23 cellular contexts compared by ENCODE assay signal in the genomic region with DNA sequence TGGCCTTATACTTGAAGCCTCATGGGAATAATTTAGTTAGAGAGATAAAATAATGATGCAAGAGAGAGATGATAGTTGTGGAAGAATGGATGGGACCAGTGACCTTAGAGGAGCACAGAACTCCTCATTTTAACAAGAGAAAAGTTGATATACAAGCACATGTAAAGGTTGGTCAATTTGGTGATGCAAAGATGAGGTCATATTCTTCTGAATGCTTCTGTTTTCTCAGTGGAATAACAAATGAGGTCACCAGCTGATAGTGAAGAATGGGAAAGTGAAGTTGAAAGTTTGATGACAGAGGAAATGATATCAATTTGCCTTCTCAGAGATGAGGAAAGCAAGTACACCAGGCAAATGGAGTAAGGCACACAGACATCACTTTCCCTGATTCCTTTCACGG.
DNase-seq lines count a peak whose midpoint lies in the region; ATAC-seq and TF ChIP-seq lines count a peak whose summit lies in the region.
"Had no signal": no experiment of that assay in that cellular context is flagged by ENCODE, and none has a peak within 500 bp of the region (broad histone marks: within the 10 kb centered on the region; RNA-seq: fewer than 3 reads in every experiment).

No MANE protein-coding gene starts in this region.

- peaks cover 13% of the 10 kb centered on the region for H3K9me3 Mint-ChIP-seq in natural killer cell treated with Interleukin-12 subunit alpha and Interleukin-12 subunit beta and Interleukin-15 and Interleukin-18, amount 100 ng/mL, for 72 hours
- H3K9me3 Mint-ChIP-seq: T-helper 1 cell treated with Interleukin-12 subunit alpha and Interleukin-12 subunit beta and Interleukin-4 antibody, amounts not matched to agents 30 μg/mL and 1 μg/mL, for 36 hours had no signal

- H3K27me3 Mint-ChIP-seq in natural killer cell treated with Interleukin-12 subunit alpha and Interleukin-12 subunit beta and Interleukin-15 and Interleukin-18, amount 100 ng/mL, for 72 hours = peaks cover 6 to 34% of the 10 kb centered on the region in 2 donors

- peak overlapping the region; percentile 11 for H3K9ac ChIP-seq in mesenchymal stem cell (ENCODE audit: low read length)

- no peak overlapping the region for H2BK15ac ChIP-seq in mesenchymal stem cell (ENCODE audit: low read depth, poor library complexity, severe bottlenecking)

- no peak overlapping the region for H4K8ac ChIP-seq in mesenchymal stem cell (ENCODE audit: low read length)

- H4K91ac ChIP-seq in mesenchymal stem cell (ENCODE audit: low read length) = no peak overlapping the region

- H3K18ac ChIP-seq in mesenchymal stem cell (ENCODE audit: low read depth in 1 of 2, low read length in 2 of 2) = no peak overlapping the region

- H3K27ac Mint-ChIP-seq in natural killer cell treated with Interleukin-12 subunit alpha and Interleukin-12 subunit beta and Interleukin-15 and Interleukin-18, amount 100 ng/mL, for 72 hours = no peak overlapping the region
- H3K27ac Mint-ChIP-seq: activated CD4-positive, alpha-beta T cell treated with anti-CD3 and anti-CD28 coated beads for 36 hours; naive B cell; T-helper 1 cell treated with Interleukin-12 subunit alpha and Interleukin-12 subunit beta and Interleukin-4 antibody, amounts not matched to agents 30 μg/mL and 1 μg/mL, for 36 hours had no signal

- H3K79me1 ChIP-seq in mesenchymal stem cell (replicated peaks; ENCODE audit: low read length, poor library complexity, severe bottlenecking) = no peaks in the 10 kb centered on the region

- no peak overlapping the region for H2AK5ac ChIP-seq in mesenchymal stem cell (ENCODE audit: low read length, severe bottlenecking)

- H3K27me3 ChIP-seq in mesenchymal stem cell (ENCODE audit: control insufficient read depth in 1 of 2, insufficient read depth in 1 of 2, low read length in 2 of 2) = no peaks in the 10 kb centered on the region
- H3K27me3 ChIP-seq: upper lobe of left lung had no signal

- H3K36me3 ChIP-seq in mesenchymal stem cell (ENCODE audit: control insufficient read depth in 1 of 2, insufficient read depth in 2 of 2, low read depth in 1 of 2, low read length in 2 of 2) = no peaks in the 10 kb centered on the region
- H3K36me3 ChIP-seq: upper lobe of left lung had no signal

- H3K4me2 ChIP-seq in mesenchymal stem cell (ENCODE audit: low read length, poor library complexity, severe bottlenecking) = no peak overlapping the region

- no peak overlapping the region for H2BK12ac ChIP-seq in mesenchymal stem cell (ENCODE audit: low read length in 2 of 2)

- no peaks in the 10 kb centered on the region for H3K4me1 ChIP-seq in mesenchymal stem cell (ENCODE audit: control insufficient read depth, insufficient read depth, low read depth, low read length)
- H3K4me1 ChIP-seq: upper lobe of left lung had no signal

- TF ChIP-seq POLR2A in lower leg skin (IDR thresholded peaks at IDR 0.05) = no peak

- H3K4me1 Mint-ChIP-seq in natural killer cell treated with Interleukin-12 subunit alpha and Interleukin-12 subunit beta and Interleukin-15 and Interleukin-18, amount 100 ng/mL, for 72 hours (ENCODE audit: low read depth in 2 of 2) = no peaks in the 10 kb centered on the region
- H3K4me1 Mint-ChIP-seq: activated CD4-positive, alpha-beta T cell treated with anti-CD3 and anti-CD28 coated beads for 36 hours had no signal

- no peak for ATAC-seq in natural killer cell treated with Interleukin-12 subunit alpha and Interleukin-12 subunit beta and Interleukin-15 and Interleukin-18, amount 100 ng/mL, for 72 hours
- ATAC-seq in HG02884 (IDR thresholded peaks at IDR 0.05; ENCODE audit: unreplicated experiment) (no peak), GM18861 (IDR thresholded peaks at IDR 0.05; ENCODE audit: unreplicated experiment) (no peak)
- ATAC-seq: activated CD4-positive, alpha-beta T cell treated with anti-CD3 and anti-CD28 coated beads for 36 hours; activated T-cell treated with anti-CD3 and anti-CD28 coated beads, Interleukin-2, amount 50 U/mL, for 4 hours; HCT116; Panc1 had no signal

- no peak overlapping the region for H3K4me3 Mint-ChIP-seq in natural killer cell treated with Interleukin-12 subunit alpha and Interleukin-12 subunit beta and Interleukin-15 and Interleukin-18, amount 100 ng/mL, for 72 hours
- H3K4me3 Mint-ChIP-seq: activated CD4-positive, alpha-beta T cell treated with anti-CD3 and anti-CD28 coated beads for 36 hours; activated T-cell treated with anti-CD3 and anti-CD28 coated beads, Interleukin-2, amount 50 U/mL, for 4 hours; naive B cell; T-helper 1 cell treated with Interleukin-12 subunit alpha and Interleukin-12 subunit beta and Interleukin-4 antibody, amounts not matched to agents 30 μg/mL and 1 μg/mL, for 36 hours had no signal

- no peak overlapping the region for H3K27ac ChIP-seq in mesenchymal stem cell (ENCODE audit: low read length, poor library complexity, severe bottlenecking)
- H3K27ac ChIP-seq: epithelial cell of prostate, upper lobe of left lung had no signal

- H3K14ac ChIP-seq in mesenchymal stem cell (ENCODE audit: low read length in 2 of 2) = no peak overlapping the region

- WGBS in mesenchymal stem cell = no CpG with 5 or more reads among the region's 1 CpG
- WGBS in lower leg skin, 2 donors = 83 to 95% methylated on average over 1 of the region's 1 CpG

- H2BK120ac ChIP-seq in mesenchymal stem cell (ENCODE audit: low read depth, low read length) = no peak overlapping the region

- H3K4ac ChIP-seq in mesenchymal stem cell (ENCODE audit: low read depth in 1 of 2, low read length in 2 of 2) = no peak overlapping the region

- DNase-seq in EL (peak; percentile 18), NCI-H226 (peak; percentile 27), fibroblast of peridontal ligament (ENCODE audit: extremely low read depth) (peak; percentile 58), mesenchymal stem cell (peak; percentile 6), lower leg skin (ENCODE audit: low spot score in 2 of 2) (no peak)
- no peak for DNase-seq in natural killer cell treated with Interleukin-12 subunit alpha and Interleukin-12 subunit beta and Interleukin-15 and Interleukin-18, amount 100 ng/mL, for 72 hours (ENCODE audit: low spot score)
- DNase-seq: activated CD4-positive, alpha-beta T cell treated with anti-CD3 and anti-CD28 coated beads for 36 hours; activated naive CD4-positive, alpha-beta T cell; activated T-cell treated with anti-CD3 and anti-CD28 coated beads, Interleukin-2, amount 50 U/mL, for 4 hours; amniotic stem cell; caudate nucleus; kidney; mesendoderm; naive B cell; NCI-H2081; NCI-H446; upper lobe of left lung had no signal

- H3K36me3 Mint-ChIP-seq in natural killer cell treated with Interleukin-12 subunit alpha and Interleukin-12 subunit beta and Interleukin-15 and Interleukin-18, amount 100 ng/mL, for 72 hours = no peaks in the 10 kb centered on the region

- no peak overlapping the region for H2AFZ ChIP-seq in mesenchymal stem cell (ENCODE audit: low read depth, low read length)

- no peak overlapping the region for H2BK5ac ChIP-seq in mesenchymal stem cell (ENCODE audit: low read depth, low read length, poor library complexity, severe bottlenecking)

- no peaks in the 10 kb centered on the region for H3K9me3 ChIP-seq in mesenchymal stem cell (ENCODE audit: control insufficient read depth, low read length)
- H3K9me3 ChIP-seq: upper lobe of left lung had no signal

- intact Hi-C loops in lower leg skin (cut with DNase I; ENCODE audit: low total_unique reads) = no loop called here

- no peak overlapping the region for H3K23ac ChIP-seq in mesenchymal stem cell (ENCODE audit: low read length in 2 of 2)

- no peak overlapping the region for H3K4me3 ChIP-seq in mesenchymal stem cell (ENCODE audit: insufficient read depth in 1 of 2, low read depth in 1 of 2, low read length in 2 of 2)
- H3K4me3 ChIP-seq in lower leg skin (ENCODE audit: low read depth, poor library complexity, severe bottlenecking) = no peak overlapping the region
- H3K4me3 ChIP-seq: upper lobe of left lung had no signal

- no peak for TF ChIP-seq CTCF in lower leg skin (IDR thresholded peaks at IDR 0.05)

Comparison
In these comparisons a context has a peak if more than half of its experiments do, and no peak if none do; other contexts are left out.
1. DNase-seq: peak in EL (single experiment), NCI-H226 (single experiment), fibroblast of peridontal ligament (single experiment) and mesenchymal stem cell (single experiment); none in natural killer cell treated with Interleukin-12 subunit alpha and Interleukin-12 subunit beta and Interleukin-15 and Interleukin-18, amount 100 ng/mL, for 72 hours (single experiment) and lower leg skin (0 of 2).